8 cellular contexts compared by ENCODE assay signal in the genomic region with DNA sequence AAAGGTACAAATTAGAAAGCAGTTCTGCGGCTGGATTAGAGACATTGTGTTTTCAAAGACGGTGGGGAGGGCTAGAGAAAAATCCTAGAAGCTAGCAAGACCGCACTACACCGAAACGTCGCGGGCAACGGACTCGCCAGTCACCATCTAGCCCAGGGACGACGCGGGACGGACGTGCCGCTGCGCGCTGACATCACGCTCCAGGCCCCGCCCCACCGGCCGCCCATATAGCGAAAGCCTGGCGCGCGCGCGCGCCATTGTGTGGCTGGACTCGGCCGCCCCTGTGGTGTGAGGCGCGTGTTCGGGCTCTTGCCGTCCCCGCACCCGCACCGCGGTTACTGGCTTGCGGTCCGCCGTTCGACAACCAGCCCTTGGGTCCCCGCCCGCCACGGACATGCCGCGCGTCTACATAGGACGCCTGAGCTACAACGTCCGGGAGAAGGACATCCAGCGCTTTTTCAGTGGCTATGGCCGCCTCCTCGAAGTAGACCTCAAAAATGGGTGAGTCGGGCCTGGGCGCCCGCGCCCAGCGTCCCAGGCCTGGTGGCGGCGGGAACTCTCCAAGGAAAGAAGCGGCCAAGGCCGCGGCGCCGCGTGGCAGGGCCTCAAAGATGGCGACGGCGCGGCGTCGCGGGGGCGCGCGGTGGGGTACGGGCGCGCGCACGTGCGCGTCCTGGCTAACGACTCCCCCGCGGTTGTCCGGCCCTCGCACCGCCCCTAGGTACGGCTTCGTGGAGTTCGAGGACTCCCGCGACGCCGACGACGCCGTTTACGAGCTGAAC. TPM values are rescaled to one million over a fixed set of nuclear protein-coding genes. Genes with fewer than 3 reads are reported as not detected.
DNase-seq lines count a peak whose midpoint lies in the region; ATAC-seq and TF ChIP-seq lines count a peak whose summit lies in the region.

Gene SRSF6 (plus strand): TSS at position 257 of the 782 bp plus-strand sequence. CDS start 138 bp downstream, at position 395.

- H3K27me3 ChIP-seq in IMR-90 (ENCODE audit: control insufficient read depth, insufficient read depth, low read length) = no peaks in the 10 kb centered on the region; the same call in 1 of the 2 replicates
- peaks cover 7% of the 10 kb centered on the region for H3K27me3 ChIP-seq in PC-9 (ENCODE audit: insufficient read depth, low read depth)

- TF ChIP-seq POLR2A in IMR-90 (IDR thresholded peaks at IDR 0.05; ENCODE audit: low read depth, low read length) = peak; percentile 100

- H3K4me3 Mint-ChIP-seq in activated T-cell treated with anti-CD3 and anti-CD28 coated beads, Interleukin-2, amount 50 U/mL, for 4 hours = peak within 1 kb of the TSS; percentile 91

- H3F3A ChIP-seq in PC-9 (ENCODE audit: insufficient read depth, low read depth) = peaks cover 39% of the 10 kb centered on the region

- H2AK5ac ChIP-seq in IMR-90 (ENCODE audit: low read depth, low read length) = peak within 1 kb of the TSS; percentile 98

- dilution Hi-C loops in IMR-90 (cut with HindIII; ENCODE audit: low sequenced_read_pairs, unreplicated experiment) = no loop called here

- POLR2A ChIA-PET in IMR-90 (lab: Charles Lee; ENCODE audit: unreplicated experiment) = interaction anchor here (0.5 to 0.7 kb wide), 7 partner anchors 9 to 1874 kb away, joined by 3 to 17 read pairs (median 4); no protein-coding TSS in a partner anchor
- POLR2A ChIA-PET in PC-9 (lab: Charles Lee; ENCODE audit: unreplicated experiment) = interaction anchor here (0.6 to 1.0 kb wide), 13 partner anchors 43 to 1126 kb away, joined by 3 to 18 read pairs (median 5); partner anchors contain the start of gene IFT52

- no peak for TF ChIP-seq RAD21 in IMR-90 (IDR thresholded peaks at IDR 0.05; ENCODE audit: low read length)

- H3K9me3 Mint-ChIP-seq in activated T-cell treated with anti-CD3 and anti-CD28 coated beads, Interleukin-2, amount 50 U/mL, for 4 hours = no peaks in the 10 kb centered on the region

- no peak within 1 kb of the TSS for H2BK20ac ChIP-seq in IMR-90 (ENCODE audit: low read depth, low read length)

- no peak within 1 kb of the TSS; the same call in 2 of the 3 replicates for H2BK15ac ChIP-seq in IMR-90 (ENCODE audit: low read depth, low read length)

- intact Hi-C loops in IMR-90 (cut with micrococcal nuclease) = loop anchor here (2.0 to 10.0 kb wide), 2 partner anchors 57 to 747 kb away; no protein-coding TSS in a partner anchor
- intact Hi-C loops in PC-9 (cut with micrococcal nuclease; ENCODE audit: unreplicated experiment) = loop anchor here (1.0 to 5.0 kb wide), 4 partner anchors 56 to 289 kb away; partner anchors contain the start of genes IFT52 and MYBL2

- H4K5ac ChIP-seq in IMR-90 (ENCODE audit: low read depth, low read length) = peak within 1 kb of the TSS; percentile 92

- peak within 1 kb of the TSS; percentile 86 for H3K18ac ChIP-seq in IMR-90 (ENCODE audit: low read depth, low read length)

- peaks cover 3% of the 10 kb centered on the region for H3K9me1 ChIP-seq in IMR-90 (ENCODE audit: insufficient read depth, low read length)

- peak within 1 kb of the TSS; percentile 99 for H3K14ac ChIP-seq in IMR-90 (replicated peaks; ENCODE audit: low read depth, low read length)

- ATAC-seq in GM21529 (IDR thresholded peaks at IDR 0.05; ENCODE audit: unreplicated experiment) (peak; percentile 85), IMR-90 (ENCODE audit: low read depth) (peak; percentile 93), esophagus mucosa (peak; percentile 97)
- peak; percentile 87 to 90 for ATAC-seq in activated T-cell treated with anti-CD3 and anti-CD28 coated beads, Interleukin-2, amount 50 U/mL, for 4 hours

- H3K9me3 ChIP-seq in IMR-90 (ENCODE audit: control insufficient read depth, insufficient read depth, low read length) (no peaks in the 10 kb centered on the region), PC-9 (ENCODE audit: insufficient read depth, low read depth) (no peaks in the 10 kb centered on the region)

- peaks cover 25% of the 10 kb centered on the region for H3K36me3 ChIP-seq in IMR-90 (ENCODE audit: control insufficient read depth, insufficient read depth, low read length)
- H3K36me3 ChIP-seq in PC-9 (ENCODE audit: low read depth) = peaks cover 39% of the 10 kb centered on the region

- in situ Hi-C loops in IMR-90 (cut with MboI; ENCODE audit: low sequenced_read_pairs) = loop anchor here (10.0 kb wide), 1 partner anchor 637 kb away; no protein-coding TSS in a partner anchor

- peak within 1 kb of the TSS; percentile 91 for H3K23ac ChIP-seq in IMR-90 (ENCODE audit: low read depth, low read length)

- H4K20me1 ChIP-seq in IMR-90 (ENCODE audit: insufficient read depth, low read length) (peaks cover 44% of the 10 kb centered on the region), PC-9 (ENCODE audit: insufficient read depth) (peaks cover 39% of the 10 kb centered on the region)

- H3K4me2 ChIP-seq in IMR-90 (ENCODE audit: low read depth, low read length) (peak within 1 kb of the TSS; percentile 100), PC-9 (peak within 1 kb of the TSS; percentile 99)

- peak within 1 kb of the TSS; percentile 96 to 97 for H4K8ac ChIP-seq in IMR-90 (ENCODE audit: low read depth in 2 of 2, low read length in 2 of 2)

- no peaks in the 10 kb centered on the region for H3K9me2 ChIP-seq in PC-9 (ENCODE audit: insufficient read depth)

- H3K9ac ChIP-seq in IMR-90 (ENCODE audit: low read depth, low read length) = peak within 1 kb of the TSS; percentile 98

- peak within 1 kb of the TSS; percentile 96 for H2AFZ ChIP-seq in IMR-90 (replicated peaks; ENCODE audit: low read length, poor library complexity)
- H2AFZ ChIP-seq in PC-9 = peak within 1 kb of the TSS; percentile 88

- H3K79me1 ChIP-seq in IMR-90 (ENCODE audit: low read depth in 1 of 2, low read length in 2 of 2) = peaks cover 12 to 32% of the 10 kb centered on the region in 2 experiments; a peak in 3 of 4 replicates

- H3K4me1 ChIP-seq in IMR-90 (ENCODE audit: control insufficient read depth, insufficient read depth, low read length) = peaks cover 4% of the 10 kb centered on the region; the same call in 1 of the 2 replicates
- peaks cover 14% of the 10 kb centered on the region for H3K4me1 ChIP-seq in PC-9 (replicated peaks; ENCODE audit: insufficient read depth)

- peaks cover 6% of the 10 kb centered on the region for H3K27me3 Mint-ChIP-seq in activated T-cell treated with anti-CD3 and anti-CD28 coated beads, Interleukin-2, amount 50 U/mL, for 4 hours (ENCODE audit: low read depth)

- H3K56ac ChIP-seq in IMR-90 (ENCODE audit: extremely low read depth, insufficient read depth, low read length) = peak within 1 kb of the TSS; percentile 97

- peaks cover 46% of the 10 kb centered on the region for H3K79me2 ChIP-seq in PC-9 (ENCODE audit: low read depth)

- H3K4me1 Mint-ChIP-seq in activated T-cell treated with anti-CD3 and anti-CD28 coated beads, Interleukin-2, amount 50 U/mL, for 4 hours (ENCODE audit: low read depth) = peaks cover 30% of the 10 kb centered on the region

- CTCF ChIA-PET in IMR-90 (lab: Yijun Ruan, JAX) (no interaction called here), PC-9 (lab: Charles Lee) (interaction anchor here (0.7 to 1.5 kb wide), 3 partner anchors 9 to 729 kb away, joined by 4 to 10 read pairs (median 10); partner anchors contain the start of gene JPH2)

- WGBS in IMR-90 (ENCODE audit: extremely low coverage in 2 of 2, insufficient read length in 1 of 2), 2 experiments = 0% methylated on average over 52 of the region's 101 CpGs; no CpG with 5 or more reads in 1 of the 2 experiments

- H2BK5ac ChIP-seq in IMR-90 (ENCODE audit: low read depth, low read length, poor library complexity, severe bottlenecking) = peak within 1 kb of the TSS; percentile 95

- H2AK9ac ChIP-seq in IMR-90 (replicated peaks; ENCODE audit: low read depth, low read length, poor library complexity) = peak within 1 kb of the TSS; percentile 100

- H3K4me3 ChIP-seq in IMR-90 (ENCODE audit: insufficient read depth, low read depth, low read length) = peak within 1 kb of the TSS; percentile 54
- H3K4me3 ChIP-seq in PC-9 = peak within 1 kb of the TSS; percentile 100

- TF ChIP-seq CTCF in IMR-90 (conservative IDR thresholded peaks at IDR 0.05; ENCODE audit: low read depth, low read length) (no peak), PC-9 (conservative IDR thresholded peaks at IDR 0.05) (0 out of 2 replicates have a peak, but pooled peaks have one; percentile 20)

- H4K91ac ChIP-seq in IMR-90 (ENCODE audit: insufficient read depth, low read depth, low read length) = peak within 1 kb of the TSS; percentile 97

- peak within 1 kb of the TSS; percentile 51; the same call in 1 of the 2 replicates for H2BK120ac ChIP-seq in IMR-90 (ENCODE audit: low read depth, low read length)

- peaks cover 30% of the 10 kb centered on the region for H3K36me3 Mint-ChIP-seq in activated T-cell treated with anti-CD3 and anti-CD28 coated beads, Interleukin-2, amount 50 U/mL, for 4 hours (ENCODE audit: insufficient read depth)

- peak within 1 kb of the TSS; percentile 98 for H3K27ac ChIP-seq in IMR-90 (ENCODE audit: insufficient read depth, low read length)
- peak within 1 kb of the TSS; percentile 99 for H3K27ac ChIP-seq in PC-9

- peak within 1 kb of the TSS; percentile 99 for H3K4ac ChIP-seq in IMR-90 (ENCODE audit: low read depth, low read length)

- BruUV-seq in IMR-90 (replicated peaks; lab: Mats Ljungman, UMichigan) (TSS peak; percentile 7), PC-9 (replicated peaks; lab: Mats Ljungman, UMichigan) (TSS peak; percentile 20)

- DNase-seq in DMS153 treated with DMSO at 0.1 percent for 48 hours (lab: John Stamatoyannopoulos, UW; ENCODE audit: unreplicated experiment) = peak; percentile 97
- DNase-seq in IMR-90 = peak; percentile 87
- DNase-seq in PC-9 = peak; percentile 76 to 95
- DNase-seq in activated T-cell treated with anti-CD3 and anti-CD28 coated beads, Interleukin-2, amount 50 U/mL, for 4 hours = peak; percentile 91
- DNase-seq in myocyte (ENCODE audit: low read depth) = peak; percentile 93
- peak; percentile 82 to 91 for DNase-seq in stimulated activated CD8-positive, alpha-beta memory T cell treated with anti-CD3 and anti-CD28 coated beads, Interleukin-7, amount 100 ng/mL, for 4 hours (ENCODE audit: low read depth in 2 of 2)

TF ChIP-seq in IMR-90, 13 proteins besides CTCF, POLR2A, EP300 and RAD21 (continues in another document):
- TF ChIP-seq RFX5 (IDR thresholded peaks at IDR 0.05; ENCODE audit: low read depth, low read length) = no peak

RNA-seq across cellular contexts. Expression of gene SRSF6, which starts in this region (rescaled TPM):
- total RNA-seq in IMR-90 (2012; rRNA removed) (72.4 and 74.2 TPM in 2 replicates), PC-9 (2021) (100 and 136 TPM in 2 replicates), esophagus mucosa (75.8 TPM), myocyte (39.6 and 48.5 TPM in 2 replicates)
- polyA plus RNA-seq in IMR-90 (2012; rRNA removed) = 116 and 134 TPM in 2 replicates
- 27.8 and 48.5 TPM in 2 replicates for polyA plus RNA-seq in IMR-90 (2012; cell fraction: cytosol; rRNA removed)
- 79.1 and 499 TPM in 2 replicates for polyA plus RNA-seq in IMR-90 (2012; cell fraction: nucleus; rRNA removed; ENCODE audit: low replicate concordance)
- total RNA-seq in activated T-cell treated with anti-CD3 and anti-CD28 coated beads, Interleukin-2, amount 50 U/mL, for 4 hours = 100 to 1,000 TPM; 280 to 299 (median 287) TPM
- polyA plus RNA-seq in myocyte (2012) = 83.0 TPM

Comparison
In these comparisons a context has a peak if more than half of its experiments do, and no peak if none do; other contexts are left out.
1. Peak in every context shown above with its lines: DNase-seq, ATAC-seq, H3K4me3 ChIP-seq and H3K27ac ChIP-seq.